In the genomic region with DNA sequence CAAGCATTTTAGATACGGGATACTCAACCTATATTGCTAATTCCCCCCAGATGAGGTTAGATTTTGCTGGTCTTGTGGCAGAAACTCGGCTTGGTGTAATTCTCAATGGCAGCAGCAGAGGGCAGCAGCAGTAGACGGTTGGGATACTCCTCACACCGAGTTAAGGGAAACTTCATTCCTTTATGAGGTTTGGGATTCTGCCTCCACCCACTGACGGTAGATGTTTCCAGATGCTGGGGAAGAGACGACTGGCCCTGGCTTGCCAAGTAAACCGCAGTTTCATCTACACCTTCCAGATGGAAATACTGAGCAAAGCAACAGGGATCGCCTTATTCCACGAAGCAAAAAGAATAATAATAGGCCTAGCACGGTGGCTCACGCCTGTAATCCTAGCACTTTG, we compare ENCODE assay signal across 8 cellular contexts. TPM values are rescaled to one million over a fixed set of nuclear protein-coding genes. Genes with fewer than 3 reads are reported as not detected.
A peak's percentile ranks its signal among the peaks of the same experiment; 100 is the strongest.
DNase-seq lines count a peak whose midpoint lies in the region; ATAC-seq, FAIRE-seq and TF ChIP-seq lines count a peak whose summit lies in the region.

No MANE protein-coding gene starts in this region.

- H3K4me1 ChIP-seq in K562 (replicated peaks in 1 of 2; ENCODE audit: control insufficient read depth in 2 of 2, insufficient read depth in 2 of 2, low read length in 2 of 2) (peaks cover 9% of the 10 kb centered on the region in 2 experiments), smooth muscle cell (ENCODE audit: low read depth) (no peaks in the 10 kb centered on the region)

- H2AFZ ChIP-seq in K562 (ENCODE audit: low read depth, low read length) (peak overlapping the region; percentile 57; the same call in 1 of the 2 replicates), smooth muscle cell (ENCODE audit: low read depth) (no peak overlapping the region)

- H3K79me2 ChIP-seq in K562 (ENCODE audit: control insufficient read depth, insufficient read depth, low read length) (no peaks in the 10 kb centered on the region), smooth muscle cell (ENCODE audit: low read depth) (no peaks in the 10 kb centered on the region)

- H3K9ac ChIP-seq in K562 (ENCODE audit: insufficient read depth in 1 of 2, low read depth in 2 of 2, low read length in 2 of 2) (no peak overlapping the region), smooth muscle cell (ENCODE audit: low read depth) (no peak overlapping the region)

- H3K27me3 ChIP-seq in K562 (ENCODE audit: control insufficient read depth in 2 of 2, insufficient read depth in 2 of 2, low read length in 2 of 2) (peaks cover 0 to 3% of the 10 kb centered on the region in 2 experiments; a peak in 2 of 5 replicates), smooth muscle cell (ENCODE audit: low read depth) (no peaks in the 10 kb centered on the region)

- TF ChIP-seq EP300 in K562 (IDR thresholded peaks at IDR 0.05; ENCODE audit: low read length): 0 out of 2 replicates have a peak, but pooled peaks have one; percentile 4

- no peaks in the 10 kb centered on the region for H3F3A ChIP-seq in smooth muscle cell (ENCODE audit: low read depth)

- H3K9me3 ChIP-seq in K562 (replicated peaks; ENCODE audit: control insufficient read depth, insufficient read depth, low read depth, low read length) (no peaks in the 10 kb centered on the region), smooth muscle cell (replicated peaks; ENCODE audit: low read depth) (no peaks in the 10 kb centered on the region)

- in situ Hi-C loops in K562 (cut with MboI): no loop called here

- BruUV-seq in K562 (replicated peaks; lab: Mats Ljungman, UMichigan): no TSS peak

- H4K20me1 ChIP-seq in K562 (replicated peaks; ENCODE audit: control insufficient read depth, insufficient read depth, low read length) (no peaks in the 10 kb centered on the region), smooth muscle cell (ENCODE audit: low read depth) (no peaks in the 10 kb centered on the region)

- H3K27ac ChIP-seq in K562 (ENCODE audit: extremely low read depth, low read depth, low read length): no peak overlapping the region
- peak overlapping the region; percentile 6 for H3K27ac ChIP-seq in smooth muscle cell (ENCODE audit: low read depth)

- peak; percentile 89 for ATAC-seq in K562
- ATAC-seq in HG03439 (IDR thresholded peaks at IDR 0.05; ENCODE audit: unreplicated experiment): no peak

- peak; percentile 86 to 87 for TF ChIP-seq RAD21 in K562 (CRISPR knock-in tag; conservative IDR thresholded peaks at IDR 0.05 in 1 of 2, IDR thresholded peaks at IDR 0.05 in 1 of 2)

- DNase-seq in 8988T: peak; percentile 50
- peak; percentile 41 for DNase-seq in GM19239 (ENCODE audit: insufficient read length, low spot score)
- peak; percentile 50 for DNase-seq in NCI-H2107 treated with DMSO at 0.1 percent for 48 hours (lab: John Stamatoyannopoulos, UW; ENCODE audit: unreplicated experiment)
- DNase-seq in K562 (ENCODE audit: extremely low read depth in 1 of 4, low spot score in 3 of 4): peak; percentile 79 to 84 (median 82)
- DNase-seq in iPS DF 19.7 (ENCODE audit: low read depth, low spot score): peak; percentile 63
- peak; percentile 51 for DNase-seq in smooth muscle cell (lab: John Stamatoyannopoulos, UW; ENCODE audit: unreplicated experiment)

- FAIRE-seq in GM19239 (lab: Jason Lieb, UNC) (peak; percentile 88), TTC549 (lab: Jason Lieb, UNC) (peak; percentile 61), K562 (lab: Jason Lieb, UNC) (peak; percentile 88)

- intact Hi-C loops in K562 (cut with micrococcal nuclease): loop anchor here (1.0 to 10.0 kb wide), 9 partner anchors 18 to 731 kb away; partner anchors contain the start of genes GFOD1 and SIRT5

- no peaks in the 10 kb centered on the region for H3K9me1 ChIP-seq in K562 (ENCODE audit: control insufficient read depth, insufficient read depth, low read length)

- TF ChIP-seq CTCF in K562 (IDR thresholded peaks at IDR 0.05 in 2 of 3, conservative IDR thresholded peaks at IDR 0.05 in 1 of 3; ENCODE audit: insufficient read depth in 2 of 3, low read depth in 1 of 3, low read length in 3 of 3) (peak; percentile 92 to 94 (median 94)), smooth muscle cell (IDR thresholded peaks at IDR 0.05; ENCODE audit: borderline replicate concordance, insufficient read depth, poor library complexity, severe bottlenecking) (peak; percentile 90)

- POLR2A ChIA-PET in K562 (lab: Yijun Ruan, JAX): no interaction called here

- H3K4me3 ChIP-seq in K562 (no peak overlapping the region), smooth muscle cell (no peak overlapping the region)

- CTCF ChIA-PET in K562 (lab: Yijun Ruan, JAX; ENCODE audit: low intra/inter-chr PET ratio): interaction anchor here (0.9 to 1.5 kb wide), 2 partner anchors 201 to 425 kb away, joined by 3 to 9 read pairs; no protein-coding TSS in a partner anchor

- H3K36me3 ChIP-seq in K562 (ENCODE audit: control insufficient read depth, insufficient read depth, low read length): no peaks in the 10 kb centered on the region
- H3K36me3 ChIP-seq in smooth muscle cell (ENCODE audit: low read depth): no peaks in the 10 kb centered on the region

- H3K4me2 ChIP-seq in K562 (ENCODE audit: insufficient read depth, low read length) (no peak overlapping the region), smooth muscle cell (no peak overlapping the region)

- WGBS in K562 (ENCODE audit: insufficient coverage, low coverage, missing lambda C conversion rate): 27% methylated on average over 11 of the region's 11 CpGs
- WGBS in smooth muscle cell (ENCODE audit: low lambda C conversion rate): 14% methylated on average over 11 of the region's 11 CpGs

- TF ChIP-seq POLR2A in K562 (conservative IDR thresholded peaks at IDR 0.05): no peak

TF ChIP-seq in K562, 482 proteins besides CTCF, POLR2A, EP300 and RAD21 (continues in another document):
- no peak for TF ChIP-seq ZC3H8 (IDR thresholded peaks at IDR 0.05)
- no peak for TF ChIP-seq ESRRB (CRISPR knock-in tag; IDR thresholded peaks at IDR 0.05; ENCODE audit: borderline replicate concordance)
- TF ChIP-seq, protein P1, sequence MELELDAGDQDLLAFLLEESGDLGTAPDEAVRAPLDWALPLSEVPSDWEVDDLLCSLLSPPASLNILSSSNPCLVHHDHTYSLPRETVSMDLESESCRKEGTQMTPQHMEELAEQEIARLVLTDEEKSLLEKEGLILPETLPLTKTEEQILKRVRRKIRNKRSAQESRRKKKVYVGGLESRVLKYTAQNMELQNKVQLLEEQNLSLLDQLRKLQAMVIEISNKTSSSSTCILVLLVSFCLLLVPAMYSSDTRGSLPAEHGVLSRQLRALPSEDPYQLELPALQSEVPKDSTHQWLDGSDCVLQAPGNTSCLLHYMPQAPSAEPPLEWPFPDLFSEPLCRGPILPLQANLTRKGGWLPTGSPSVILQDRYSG (tag; conservative IDR thresholded peaks at IDR 0.05; ENCODE audit: low read depth): no peak
- TF ChIP-seq, protein P2, sequence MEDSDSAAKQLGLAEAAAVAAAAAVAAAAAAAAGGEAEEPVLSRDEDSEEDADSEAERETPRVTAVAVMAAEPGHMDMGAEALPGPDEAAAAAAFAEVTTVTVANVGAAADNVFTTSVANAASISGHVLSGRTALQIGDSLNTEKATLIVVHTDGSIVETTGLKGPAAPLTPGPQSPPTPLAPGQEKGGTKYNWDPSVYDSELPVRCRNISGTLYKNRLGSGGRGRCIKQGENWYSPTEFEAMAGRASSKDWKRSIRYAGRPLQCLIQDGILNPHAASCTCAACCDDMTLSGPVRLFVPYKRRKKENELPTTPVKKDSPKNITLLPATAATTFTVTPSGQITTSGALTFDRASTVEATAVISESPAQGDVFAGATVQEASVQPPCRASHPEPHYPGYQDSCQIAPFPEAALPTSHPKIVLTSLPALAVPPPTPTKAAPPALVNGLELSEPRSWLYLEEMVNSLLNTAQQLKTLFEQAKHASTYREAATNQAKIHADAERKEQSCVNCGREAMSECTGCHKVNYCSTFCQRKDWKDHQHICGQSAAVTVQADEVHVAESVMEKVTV (CRISPR knock-in tag; IDR thresholded peaks at IDR 0.05): peak; percentile 72
- peak; percentile 46; the same call in 1 of the 2 replicates for TF ChIP-seq ARID2 (IDR thresholded peaks at IDR 0.05)
- no peak for TF ChIP-seq GATAD2B (IDR thresholded peaks at IDR 0.05; ENCODE audit: borderline replicate concordance)

RNA-seq across cellular contexts. Expression of gene TBC1D7, which starts 8.2 kb away (rescaled TPM):
- total RNA-seq in K562 (2011; cell fraction: chromatin; rRNA removed; ENCODE audit: low replicate concordance): 88.3 and 95.2 TPM in 2 replicates
- total RNA-seq in K562 (2011; cell fraction: nucleolus; rRNA removed): 51.5 and 54.2 TPM in 2 replicates
- 88.9 and 141 TPM in 2 replicates for total RNA-seq in K562 (2011; cell fraction: nucleoplasm; rRNA removed)
- total RNA-seq in K562 (2014; rRNA removed): 49.4 and 56.9 TPM in 2 replicates
- total RNA-seq in K562 (2014; rRNA removed; fragmentation: Illumina TruSeq; extraction: Trizol): 61.1 and 64.2 TPM in 2 replicates
- 48.4 and 49.8 TPM in 2 replicates for total RNA-seq in K562 (2015; rRNA removed; fragmentation: Illumina TruSeq; extraction: Trizol)
- 51.8 and 59.4 TPM in 2 replicates for total RNA-seq in K562 (2021)
- polyA plus RNA-seq in K562 (2011; rRNA removed): 107 and 108 TPM in 2 replicates
- 40.2 and 54.9 TPM in 2 replicates for polyA plus RNA-seq in K562 (2011; cell fraction: cytosol; rRNA removed)
- polyA plus RNA-seq in K562 (2011; cell fraction: nucleus; rRNA removed): 48.4 and 66.4 TPM in 2 replicates
- polyA plus RNA-seq in K562 (2012): 57.0 and 64.2 TPM in 2 replicates
- 71.0 and 72.2 TPM in 2 replicates for polyA plus RNA-seq in K562 (2014; fragmentation: Illumina TruSeq; extraction: Trizol)
- 10 to 100 TPM; 74.5 to 86.8 TPM for polyA plus RNA-seq in K562 (2014; fragmentation: Nextera tagmentation; extraction: Ambion mirVana)
- 55.2 and 59.5 TPM in 2 replicates for polyA plus RNA-seq in K562 (2014; rRNA removed)
- 60.0 and 78.8 TPM in 2 replicates for polyA minus RNA-seq in K562 (2011; rRNA and poly(A)+ RNA removed)
- 16.2 and 25.4 TPM in 2 replicates for polyA minus RNA-seq in K562 (2011; cell fraction: cytosol; rRNA and poly(A)+ RNA removed)
- polyA minus RNA-seq in K562 (2011; cell fraction: nucleus; rRNA and poly(A)+ RNA removed): 29.8 and 53.8 TPM in 2 replicates
- total RNA-seq in smooth muscle cell: 19.6 and 21.1 TPM in 2 replicates
- 29.5 and 39.6 TPM in 2 replicates for polyA plus RNA-seq in smooth muscle cell
